ENCODE assay signal across 13 cellular contexts in genomic region chr10:624312-624604, GRCh38.
DNase-seq lines count a peak whose midpoint lies in the region; ATAC-seq and TF ChIP-seq lines count a peak whose summit lies in the region.
"Had no signal": no experiment of that assay in that cellular context is flagged by ENCODE, and none has a peak within 500 bp of the region (broad histone marks: within the 10 kb centered on the region; RNA-seq: fewer than 3 reads in every experiment).

No MANE protein-coding gene starts in this region.

- H2BK20ac ChIP-seq in H9 (ENCODE audit: low read depth, low read length, poor library complexity, severe bottlenecking) = no peak overlapping the region

- H2BK5ac ChIP-seq in H9 (ENCODE audit: insufficient read length, low read length) (no peak overlapping the region), mesendoderm (ENCODE audit: low read length) (no peak overlapping the region)

- no peak overlapping the region for H3K4ac ChIP-seq in H9 (ENCODE audit: low read depth, low read length)
- peak overlapping the region; percentile 8 for H3K4ac ChIP-seq in mesendoderm (ENCODE audit: low read depth, low read length)

- no peak overlapping the region for H2BK120ac ChIP-seq in H9 (ENCODE audit: low read depth, low read length, poor library complexity, severe bottlenecking)
- no peak overlapping the region for H2BK120ac ChIP-seq in mesendoderm (ENCODE audit: low read depth, low read length)

- TF ChIP-seq CTCF in H9 (conservative IDR thresholded peaks at IDR 0.05) (no peak), chondrocyte (IDR thresholded peaks at IDR 0.05) (no peak), spleen (IDR thresholded peaks at IDR 0.05 in 8 of 11, conservative IDR thresholded peaks at IDR 0.05 in 3 of 11) (no peak)

- no peaks in the 10 kb centered on the region for H3K9me3 Mint-ChIP-seq in H9
- H3K9me3 Mint-ChIP-seq in chondrocyte (ENCODE audit: low read depth) = no peaks in the 10 kb centered on the region
- H3K9me3 Mint-ChIP-seq: activated naive CD4-positive, alpha-beta T cell treated with anti-CD3 and anti-CD28 coated beads, Interleukin-2, amount 50 U/mL, for 24 hours; natural killer cell had no signal

- H4K8ac ChIP-seq in H9 (replicated peaks; ENCODE audit: insufficient read length, low read depth, low read length) (no peak overlapping the region), mesendoderm (ENCODE audit: low read depth, low read length) (no peak overlapping the region)

- no CpG with 5 or more reads among the region's 8 CpGs for whole genome bisulfite sequencing in H9 (ENCODE audit: extremely low coverage, insufficient read length, low lambda C conversion rate)
- no CpG with 5 or more reads among the region's 8 CpGs for WGBS in mesendoderm (ENCODE audit: extremely low coverage, insufficient coverage, low lambda C conversion rate)
- WGBS in spleen, 5 donors = 58 to 78% (median 68%) methylated on average over 6 to 8 of the region's 8 CpGs

- no peak overlapping the region for H3K4me2 ChIP-seq in H9 (ENCODE audit: insufficient read depth, insufficient read length, low read length)
- H3K4me2 ChIP-seq in mesendoderm (ENCODE audit: low read length) = no peak overlapping the region

- no peak overlapping the region for H2BK15ac ChIP-seq in H9 (ENCODE audit: low read depth, low read length)
- H2BK15ac ChIP-seq in mesendoderm (replicated peaks; ENCODE audit: low read depth) = no peak overlapping the region

- H3K23me2 ChIP-seq in H9 (ENCODE audit: insufficient read length, low read depth, low read length, poor library complexity, severe bottlenecking) = no peaks in the 10 kb centered on the region

- TF ChIP-seq POLR2A in spleen (IDR thresholded peaks at IDR 0.05) = no peak

- peaks cover 28 to 43% of the 10 kb centered on the region in 2 experiments for H3K4me1 Mint-ChIP-seq in H9
- peaks cover 51% of the 10 kb centered on the region for H3K4me1 Mint-ChIP-seq in chondrocyte (ENCODE audit: low read depth)

- H3K18ac ChIP-seq in H9 (ENCODE audit: insufficient read length, low read depth, low read length) = no peak overlapping the region
- H3K18ac ChIP-seq in mesendoderm (ENCODE audit: low read length) = no peak overlapping the region

- no peaks in the 10 kb centered on the region; the same call in 1 of the 2 replicates for H3K27me3 Mint-ChIP-seq in H9 (ENCODE audit: low read depth)
- H3K27me3 Mint-ChIP-seq in chondrocyte (ENCODE audit: low read depth) = no peaks in the 10 kb centered on the region

- ATAC-seq in GM21367 (IDR thresholded peaks at IDR 0.05; ENCODE audit: unreplicated experiment) = no peak
- ATAC-seq in HG02870 (IDR thresholded peaks at IDR 0.05; ENCODE audit: unreplicated experiment) = no peak
- ATAC-seq: natural killer cell had no signal

- H3K9ac ChIP-seq in H9 (ENCODE audit: extremely low read depth, insufficient read length, low read length) (no peak overlapping the region), mesendoderm (ENCODE audit: low read length) (no peak overlapping the region)

- no peak overlapping the region for H2AK5ac ChIP-seq in H9 (ENCODE audit: insufficient read length, low read length)
- H2AK5ac ChIP-seq in mesendoderm (ENCODE audit: low read length) = no peak overlapping the region

- peak overlapping the region; percentile 52 to 60; a peak in 4 of 5 replicates for H3K4me3 Mint-ChIP-seq in H9
- H3K4me3 Mint-ChIP-seq in chondrocyte (ENCODE audit: unreplicated experiment) = peak overlapping the region; percentile 67
- H3K4me3 Mint-ChIP-seq: activated naive CD4-positive, alpha-beta T cell treated with anti-CD3 and anti-CD28 coated beads, Interleukin-2, amount 50 U/mL, for 24 hours; B cell; natural killer cell had no signal

- no peaks in the 10 kb centered on the region for H3K79me1 ChIP-seq in H9 (ENCODE audit: insufficient read depth, low read depth, low read length, poor library complexity, severe bottlenecking)
- peaks cover 3% of the 10 kb centered on the region for H3K79me1 ChIP-seq in mesendoderm (ENCODE audit: low read length)

- no peak overlapping the region; the same call in 1 of the 2 replicates for H3K14ac ChIP-seq in H9 (ENCODE audit: insufficient read depth, low read length)

- no peak overlapping the region for H2AFZ ChIP-seq in H9 (ENCODE audit: low read length)

- H3K79me2 ChIP-seq in H9 (ENCODE audit: insufficient read depth, low read length) = no peaks in the 10 kb centered on the region; the same call in 1 of the 2 replicates
- peaks cover 1% of the 10 kb centered on the region for H3K79me2 ChIP-seq in mesendoderm (ENCODE audit: control insufficient read depth, insufficient read depth, low read length)

- no peak overlapping the region for H4K5ac ChIP-seq in H9 (ENCODE audit: insufficient read length, low read depth, low read length)
- H4K5ac ChIP-seq in mesendoderm (ENCODE audit: low read length) = no peak overlapping the region

- no peak overlapping the region for H3K23ac ChIP-seq in H9 (ENCODE audit: insufficient read length, low read depth, low read length)
- H3K23ac ChIP-seq in mesendoderm (ENCODE audit: low read length) = no peak overlapping the region

- H3K27me3 ChIP-seq in H9 (ENCODE audit: insufficient read depth, low read length) (no peaks in the 10 kb centered on the region), mesendoderm (ENCODE audit: insufficient read depth, low read length, poor library complexity) (no peaks in the 10 kb centered on the region), spleen (replicated peaks in 1 of 7) (peaks cover 0 to 82% (median 0%) of the 10 kb centered on the region in 7 donors)
- H3K27me3 ChIP-seq: thyroid gland had no signal

- H3K36me3 ChIP-seq in mesendoderm (ENCODE audit: control insufficient read depth, insufficient read depth, low read length) (no peaks in the 10 kb centered on the region), spleen (no peaks in the 10 kb centered on the region)
- H3K36me3 ChIP-seq: thyroid gland had no signal

- peaks cover 7% of the 10 kb centered on the region; the same call in 1 of the 2 replicates for H3K4me1 ChIP-seq in H9 (ENCODE audit: insufficient read depth, low read length)
- peaks cover 4% of the 10 kb centered on the region for H3K4me1 ChIP-seq in mesendoderm (ENCODE audit: control insufficient read depth, low read depth, low read length)
- peaks cover 0 to 71% (median 42%) of the 10 kb centered on the region in 6 donors for H3K4me1 ChIP-seq in spleen

- H3K9me3 ChIP-seq in H9 (ENCODE audit: control insufficient read depth, low read depth, low read length) (no peaks in the 10 kb centered on the region), spleen (no peaks in the 10 kb centered on the region)
- H3K9me3 ChIP-seq: thyroid gland had no signal

- H3T11ph ChIP-seq in H9 (ENCODE audit: low read length) = no peak overlapping the region

- H3K27ac ChIP-seq in H9 (ENCODE audit: insufficient read length, low read depth, low read length) (no peak overlapping the region), mesendoderm (ENCODE audit: low read depth, low read length) (no peak overlapping the region), spleen (peak overlapping the region in 7 of 8 donors; percentile 60 to 86 (median 77))

- H3K27ac Mint-ChIP-seq in H9 (peak overlapping the region in 2 of 3 experiments; percentile 12 to 97; a peak in 2 of 7 replicates), chondrocyte (ENCODE audit: unreplicated experiment) (peak overlapping the region; percentile 100)
- H3K27ac Mint-ChIP-seq: activated naive CD4-positive, alpha-beta T cell treated with anti-CD3 and anti-CD28 coated beads, Interleukin-2, amount 50 U/mL, for 24 hours; B cell; natural killer cell had no signal

- DNase-seq in H9 (no peak), chondrocyte (ENCODE audit: low spot score) (no peak), mesendoderm (no peak), spleen (no peak)
- no peak for DNase-seq in stimulated activated CD4-positive, alpha-beta T cell treated with anti-CD3 and anti-CD28 coated beads, Interleukin-4, amount 100 ng/mL, for 1 hour
- no peak for DNase-seq in activated CD4-positive, alpha-beta T cell treated with anti-CD3 and anti-CD28 coated beads for 4 hours
- DNase-seq: natural killer cell, T-helper 1 cell had no signal

- H3K36me3 Mint-ChIP-seq in H9 (ENCODE audit: insufficient read depth in 1 of 3, low read depth in 3 of 3) = peaks cover 0 to 4% (median 0%) of the 10 kb centered on the region in 3 experiments; a peak in 4 of 7 replicates
- H3K36me3 Mint-ChIP-seq in chondrocyte (ENCODE audit: low read depth) = no peaks in the 10 kb centered on the region
- H3K36me3 Mint-ChIP-seq: activated naive CD4-positive, alpha-beta T cell treated with anti-CD3 and anti-CD28 coated beads, Interleukin-2, amount 50 U/mL, for 24 hours; natural killer cell had no signal

- H3K56ac ChIP-seq in H9 (ENCODE audit: insufficient read length, low read depth, low read length) (no peak overlapping the region), mesendoderm (ENCODE audit: low read length) (no peak overlapping the region)

- no peak overlapping the region for H2BK12ac ChIP-seq in H9 (ENCODE audit: insufficient read length, low read depth, low read length)

- H4K91ac ChIP-seq in H9 (ENCODE audit: insufficient read length, low read depth, low read length) = no peak overlapping the region

- peaks cover 2% of the 10 kb centered on the region for H4K20me1 ChIP-seq in H9 (ENCODE audit: control insufficient read depth, insufficient read depth, insufficient read length)

- H3K4me3 ChIP-seq in mesendoderm (ENCODE audit: low read length) = no peak overlapping the region
- H3K4me3 ChIP-seq in spleen = no peak overlapping the region
- H3K4me3 ChIP-seq: thyroid gland had no signal

- intact Hi-C loops in spleen (cut with DNase I; ENCODE audit: low total_unique reads) = no loop called here

Comparison
In these comparisons a context has a peak if more than half of its experiments do, and no peak if none do; other contexts are left out.
1. H3K27ac ChIP-seq: peak in spleen (7 of 8); none in H9 (single experiment) and mesendoderm (single experiment).